8 cellular contexts compared by ENCODE assay signal in the genomic region with DNA sequence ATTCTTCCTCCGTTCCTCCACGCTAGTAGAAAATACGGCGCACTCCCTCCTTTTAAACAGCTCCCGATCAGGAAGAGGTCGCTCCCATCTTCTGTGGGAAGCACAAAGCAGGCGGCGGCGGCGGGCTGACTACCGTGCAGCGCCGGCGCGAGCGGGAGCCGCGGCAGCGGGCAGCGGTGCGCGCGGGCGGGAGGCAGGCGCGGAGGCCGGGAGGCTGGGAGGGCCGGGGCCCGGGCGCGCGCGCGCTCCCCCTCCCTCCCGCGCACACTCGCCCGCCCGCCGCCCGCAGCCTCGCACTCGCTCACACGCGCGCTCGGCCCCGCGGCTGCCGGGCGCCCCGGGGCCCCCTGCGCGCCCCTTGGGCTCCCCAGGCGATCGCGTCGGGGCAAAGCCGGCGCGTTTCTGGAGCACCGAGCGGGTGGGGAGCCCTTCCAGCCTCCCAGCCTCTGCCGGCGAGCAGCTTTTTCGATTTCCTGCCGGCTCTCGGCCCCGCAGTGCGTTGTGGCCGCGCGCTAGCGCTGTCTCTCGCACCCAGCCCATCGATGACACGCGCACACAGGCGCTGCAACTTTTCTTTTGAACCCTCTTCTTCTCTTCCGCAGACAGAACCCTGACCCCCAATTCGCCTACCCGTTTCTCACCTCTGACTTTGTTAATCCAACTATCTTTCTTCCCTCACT. TPM values are rescaled to one million over a fixed set of nuclear protein-coding genes. Genes with fewer than 3 reads are reported as not detected.
DNase-seq lines count a peak whose midpoint lies in the region; TF ChIP-seq lines count a peak whose summit lies in the region.

Gene SLC8A1 (minus strand): TSS at position 165 of the 680 bp plus-strand sequence.

- H3K4me3 ChIP-seq in SK-N-MC (peak within 1 kb of the TSS; percentile 49), epithelial cell of proximal tubule (ENCODE audit: low read depth, low read length) (peak within 1 kb of the TSS; percentile 59), mucosa of stomach (ENCODE audit: low read length) (peak within 1 kb of the TSS; percentile 7)

- peaks cover 58% of the 10 kb centered on the region for H3K4me1 Mint-ChIP-seq in HFFc6 (ENCODE audit: low read depth)

- H3K27ac Mint-ChIP-seq in HFFc6: peak within 1 kb of the TSS; percentile 90

- peaks cover 19% of the 10 kb centered on the region for H3K27me3 ChIP-seq in mucosa of stomach (ENCODE audit: control insufficient read depth, insufficient read depth, low read length)

- H3K27me3 Mint-ChIP-seq in HFFc6 (ENCODE audit: insufficient read depth): no peaks in the 10 kb centered on the region

- H3K4me3 Mint-ChIP-seq in HFFc6: peak within 1 kb of the TSS; percentile 92

- no peaks in the 10 kb centered on the region for H3K9me3 Mint-ChIP-seq in HFFc6

- no peaks in the 10 kb centered on the region for H3K4me1 ChIP-seq in mucosa of stomach (ENCODE audit: control insufficient read depth, insufficient read depth, low read length)

- H3K9me3 ChIP-seq in SK-N-MC (ENCODE audit: low read depth, low read length) (no peaks in the 10 kb centered on the region), mucosa of stomach (ENCODE audit: control insufficient read depth, low read length) (no peaks in the 10 kb centered on the region)

- H3K36me3 ChIP-seq in SK-N-MC (ENCODE audit: insufficient read depth, low read length) (no peaks in the 10 kb centered on the region), mucosa of stomach (ENCODE audit: control insufficient read depth, insufficient read depth, low read length) (no peaks in the 10 kb centered on the region)

- H3K9ac ChIP-seq in SK-N-MC (ENCODE audit: insufficient read length) (no peak within 1 kb of the TSS), mucosa of stomach (ENCODE audit: low read length) (peak within 1 kb of the TSS; percentile 58)

- no peak for TF ChIP-seq CTCF in HFFc6 (IDR thresholded peaks at IDR 0.05)
- TF ChIP-seq CTCF in epithelial cell of proximal tubule (conservative IDR thresholded peaks at IDR 0.05; ENCODE audit: low read depth, low read length): no peak

- H3K36me3 Mint-ChIP-seq in HFFc6 (ENCODE audit: low read depth): peaks cover 6% of the 10 kb centered on the region; the same call in 1 of the 2 replicates

- peak; percentile 76 for DNase-seq in DMS53 (lab: John Stamatoyannopoulos, UW)
- no peak for DNase-seq in HFFc6
- no peak for DNase-seq in SK-N-MC (ENCODE audit: low read depth, low spot score)
- no peak for DNase-seq in epithelial cell of proximal tubule (ENCODE audit: low read depth)
- no peak for DNase-seq in ureter (ENCODE audit: low spot score)
- no peak for DNase-seq in KG1 (lab: John Stamatoyannopoulos, UW)
- no peak for DNase-seq in cerebellar nuclear complex (lab: John Stamatoyannopoulos, UW)

- H3K27ac ChIP-seq in SK-N-MC: no peak within 1 kb of the TSS

RNA-seq across cellular contexts. Expression of gene SLC8A1, which starts in this region (rescaled TPM):
- total RNA-seq in HFFc6 (2021; fragmentation: NEBNext Ultra II Directional; extraction: Animal tissue kit (Norgen Biotek cat#: 25700)): 10 to 100 TPM; 71.5 to 96.9 (median 92.2) TPM
- total RNA-seq in epithelial cell of proximal tubule (4.8 and 10.6 TPM in 2 replicates), ureter (116 TPM)

Comparison
In these comparisons a context has a peak if more than half of its experiments do, and no peak if none do; other contexts are left out.
1. H3K4me3 ChIP-seq: peak in every context shown above with its lines; median percentile 59 in epithelial cell of proximal tubule; 49 in SK-N-MC; 7 in mucosa of stomach.